Comparison of ENCODE assay signal across 8 cellular contexts in genomic region chr19:44401108-44401786, GRCh38. TPM values are rescaled to one million over a fixed set of nuclear protein-coding genes. Genes with fewer than 3 reads are reported as not detected.
DNase-seq lines count a peak whose midpoint lies in the region; ATAC-seq, FAIRE-seq and TF ChIP-seq lines count a peak whose summit lies in the region.

Gene ZNF285 (minus strand): TSS chr19:44401608. CDS start chr19:44397213, 4,395 bp downstream.

- TF ChIP-seq POLR2A in K562 (conservative IDR thresholded peaks at IDR 0.05) (no peak), gastrocnemius medialis (IDR thresholded peaks at IDR 0.05) (no peak)

- H3K36me3 ChIP-seq in K562 (ENCODE audit: control insufficient read depth, insufficient read depth, low read length) (no peaks in the 10 kb centered on the region), iPS DF 6.9 (ENCODE audit: control insufficient read depth, insufficient read depth, low read length) (no peaks in the 10 kb centered on the region), gastrocnemius medialis (peaks cover 0 to 8% of the 10 kb centered on the region in 2 donors)

- peak; percentile 96 for DNase-seq in SK-N-DZ (ENCODE audit: low spot score)
- DNase-seq in K562 (ENCODE audit: extremely low read depth in 1 of 4, low spot score in 3 of 4), result peak; percentile 87 to 91 (median 87)
- peak; percentile 93 for DNase-seq in iPS DF 6.9 (ENCODE audit: low read depth, low spot score)
- peak; percentile 74 to 85 for DNase-seq in gastrocnemius medialis
- DNase-seq in kidney glomerular epithelial cell (lab: John Stamatoyannopoulos, UW), result no peak
- no peak for DNase-seq in DMS79 (lab: John Stamatoyannopoulos, UW)
- DNase-seq in HUDEP-2 (lab: John Stamatoyannopoulos, UW; ENCODE audit: unreplicated experiment in 76 of 76), result no peak

- POLR2A ChIA-PET in K562 (lab: Yijun Ruan, JAX), result no interaction called here

- in situ Hi-C loops in K562 (cut with MboI), result no loop called here
- in situ Hi-C loops in gastrocnemius medialis (cut with MboI; ENCODE audit: low sequenced_read_pairs in 4 of 4), result no loop called here

- peak within 1 kb of the TSS; percentile 37 for H3K4me3 ChIP-seq in K562
- peak within 1 kb of the TSS; percentile 49; the same call in 1 of the 2 replicates for H3K4me3 ChIP-seq in iPS DF 6.9 (ENCODE audit: low read length)
- peak within 1 kb of the TSS; percentile 62 to 88 (median 65) for H3K4me3 ChIP-seq in gastrocnemius medialis

- H2AFZ ChIP-seq in K562 (ENCODE audit: low read depth, low read length), result peak within 1 kb of the TSS; percentile 90

- peak; percentile 29 for FAIRE-seq in K562 (lab: Jason Lieb, UNC)

- H3K9me3 ChIP-seq in K562 (replicated peaks; ENCODE audit: control insufficient read depth, insufficient read depth, low read depth, low read length) (no peaks in the 10 kb centered on the region), iPS DF 6.9 (ENCODE audit: control insufficient read depth, insufficient read depth, low read length) (no peaks in the 10 kb centered on the region), gastrocnemius medialis (peaks cover 0 to 9% (median 0%) of the 10 kb centered on the region in 3 donors)

- H3K27ac ChIP-seq in K562 (ENCODE audit: extremely low read depth, low read depth, low read length), result no peak within 1 kb of the TSS
- no peak within 1 kb of the TSS for H3K27ac ChIP-seq in iPS DF 6.9 (ENCODE audit: low read length)
- peak within 1 kb of the TSS in 1 of 4 donors; percentile 55 for H3K27ac ChIP-seq in gastrocnemius medialis

- H3K27me3 ChIP-seq in K562 (ENCODE audit: control insufficient read depth in 2 of 2, insufficient read depth in 2 of 2, low read length in 2 of 2) (no peaks in the 10 kb centered on the region), iPS DF 6.9 (ENCODE audit: control insufficient read depth, insufficient read depth, low read length) (no peaks in the 10 kb centered on the region), gastrocnemius medialis (peaks cover 0 to 8% (median 0%) of the 10 kb centered on the region in 3 donors)

- H3K4me1 ChIP-seq in K562 (replicated peaks in 1 of 2; ENCODE audit: control insufficient read depth in 2 of 2, insufficient read depth in 2 of 2, low read length in 2 of 2), result peaks cover 0 to 5% of the 10 kb centered on the region in 2 experiments; a peak in 1 of 5 replicates
- H3K4me1 ChIP-seq in iPS DF 6.9 (ENCODE audit: control insufficient read depth, insufficient read depth, low read length), result no peaks in the 10 kb centered on the region
- no peaks in the 10 kb centered on the region for H3K4me1 ChIP-seq in gastrocnemius medialis

- 4% methylated on average over 34 of the region's 38 CpGs for WGBS in K562 (ENCODE audit: insufficient coverage, low coverage, missing lambda C conversion rate)
- WGBS in iPS DF 6.9 (ENCODE audit: insufficient coverage, insufficient read length), result no CpG with 5 or more reads among the region's 38 CpGs

- H3K9me1 ChIP-seq in K562 (ENCODE audit: control insufficient read depth, insufficient read depth, low read length), result no peaks in the 10 kb centered on the region

- CTCF ChIA-PET in K562 (lab: Yijun Ruan, JAX; ENCODE audit: low intra/inter-chr PET ratio), result no interaction called here

- no TSS peak for BruUV-seq in K562 (replicated peaks; lab: Mats Ljungman, UMichigan)

- TF ChIP-seq RAD21 in K562 (CRISPR knock-in tag; conservative IDR thresholded peaks at IDR 0.05 in 1 of 2, IDR thresholded peaks at IDR 0.05 in 1 of 2), result no peak

- H4K20me1 ChIP-seq in K562 (replicated peaks; ENCODE audit: control insufficient read depth, insufficient read depth, low read length), result no peaks in the 10 kb centered on the region

- TF ChIP-seq CTCF in K562 (IDR thresholded peaks at IDR 0.05 in 2 of 3, conservative IDR thresholded peaks at IDR 0.05 in 1 of 3; ENCODE audit: insufficient read depth in 2 of 3, low read depth in 1 of 3, low read length in 3 of 3), result no peak
- no peak for TF ChIP-seq CTCF in gastrocnemius medialis (IDR thresholded peaks at IDR 0.05 in 4 of 5, conservative IDR thresholded peaks at IDR 0.05 in 1 of 5)

- peak within 1 kb of the TSS; percentile 82 for H3K4me2 ChIP-seq in K562 (ENCODE audit: insufficient read depth, low read length)

- H3K9ac ChIP-seq in K562 (ENCODE audit: insufficient read depth in 1 of 2, low read depth in 2 of 2, low read length in 2 of 2), result no peak within 1 kb of the TSS; a peak in 1 of 4 replicates

- intact Hi-C loops in K562 (cut with micrococcal nuclease) (no loop called here), gastrocnemius medialis (cut with DNase I; ENCODE audit: low total_unique reads) (loop anchor here (1.0 kb wide), 1 partner anchor 45 kb away; the partner anchor contains the start of gene ZNF112)

- H3K79me2 ChIP-seq in K562 (ENCODE audit: control insufficient read depth, insufficient read depth, low read length), result no peaks in the 10 kb centered on the region

- ATAC-seq in GM18517 (IDR thresholded peaks at IDR 0.05; ENCODE audit: unreplicated experiment) (peak; percentile 64), K562 (peak; percentile 100), gastrocnemius medialis (peak; percentile 93 to 100)

- no peak for TF ChIP-seq EP300 in K562 (IDR thresholded peaks at IDR 0.05; ENCODE audit: low read length)

TF ChIP-seq in K562, 482 proteins besides CTCF, POLR2A, EP300 and RAD21 (continues in another document):
- TF ChIP-seq MNT (conservative IDR thresholded peaks at IDR 0.05) (0 out of 4 replicates have a peak, but pooled peaks of 1 of the 2 experiments have one; percentile 42), GATAD2A (IDR thresholded peaks at IDR 0.05) (no peak), ZNF140 (CRISPR knock-in tag; IDR thresholded peaks at IDR 0.05) (no peak), ZNF280A (IDR thresholded peaks at IDR 0.05; ENCODE audit: low read depth, partially characterized antibody) (no peak), EGR1 (conservative IDR thresholded peaks at IDR 0.05) (0 out of 2 replicates have a peak, but pooled peaks have one; percentile 10), SIX5 (IDR thresholded peaks at IDR 0.05; ENCODE audit: borderline replicate concordance in 1 of 2, insufficient read depth in 1 of 2, low read depth in 1 of 2, low read length in 2 of 2) (peak in 1 of 2 experiments; percentile 43; a peak in 3 of 4 replicates), ZBTB2 (IDR thresholded peaks at IDR 0.05) (peak; percentile 92)

RNA-seq across cellular contexts. Expression of gene ZNF285, which starts in this region (rescaled TPM):
- polyA plus RNA-seq in SK-N-DZ (2014; cell fraction: cytosol; rRNA removed), result 7.2 and 11.9 TPM in 2 replicates
- 8.8 and 10.4 TPM in 2 replicates for polyA plus RNA-seq in SK-N-DZ (2014; cell fraction: nucleus; rRNA removed)
- total RNA-seq in K562 (2011; cell fraction: chromatin; rRNA removed; ENCODE audit: low replicate concordance), result 0.67 and 3.1 TPM in 2 replicates
- total RNA-seq in K562 (2011; cell fraction: nucleolus; rRNA removed), result 0.33 and 0.66 TPM in 2 replicates
- total RNA-seq in K562 (2011; cell fraction: nucleoplasm; rRNA removed), result 1.5 and 1.9 TPM in 2 replicates
- total RNA-seq in K562 (2014; rRNA removed), result 0.33 and 0.50 TPM in 2 replicates
- 0.73 and 1.1 TPM in 2 replicates for total RNA-seq in K562 (2014; rRNA removed; fragmentation: Illumina TruSeq; extraction: Trizol)
- total RNA-seq in K562 (2015; rRNA removed; fragmentation: Illumina TruSeq; extraction: Trizol), result 0.53 and 0.76 TPM in 2 replicates
- 0.65 and 1.1 TPM in 2 replicates for total RNA-seq in K562 (2021)
- 0.36 TPM in 1 of 2 replicates, not detected in the other for polyA plus RNA-seq in K562 (2011; rRNA removed)
- polyA plus RNA-seq in K562 (2011; cell fraction: cytosol; rRNA removed), result not detected in 2 replicates
- 0.38 TPM in 1 of 2 replicates, not detected in the other for polyA plus RNA-seq in K562 (2011; cell fraction: nucleus; rRNA removed)
- polyA plus RNA-seq in K562 (2012), result 0.42 and 0.69 TPM in 2 replicates
- 0.18 and 0.42 TPM in 2 replicates for polyA plus RNA-seq in K562 (2014; fragmentation: Illumina TruSeq; extraction: Trizol)
- polyA plus RNA-seq in K562 (2014; fragmentation: Nextera tagmentation; extraction: Ambion mirVana), result under 1 TPM; 0.14 to 0.67 TPM
- 0.20 and 0.38 TPM in 2 replicates for polyA plus RNA-seq in K562 (2014; rRNA removed)
- polyA minus RNA-seq in K562 (2011; rRNA and poly(A)+ RNA removed), result 0.42 TPM in 1 of 2 replicates, not detected in the other
- polyA minus RNA-seq in K562 (2011; cell fraction: cytosol; rRNA and poly(A)+ RNA removed), result not detected in 2 replicates
- 0.67 TPM in 1 of 2 replicates, not detected in the other for polyA minus RNA-seq in K562 (2011; cell fraction: nucleus; rRNA and poly(A)+ RNA removed)
- total RNA-seq in gastrocnemius medialis, result 1 to 10 TPM in 1 of 4 donors, under 1 TPM in 3; 0.61 to 1.0 (median 0.69) TPM

Comparison
In these comparisons a context has a peak if more than half of its experiments do, and no peak if none do; other contexts are left out.
1. DNase-seq: peak in SK-N-DZ (single experiment), K562 (4 of 4), iPS DF 6.9 (single experiment) and gastrocnemius medialis (2 of 2); none in kidney glomerular epithelial cell (single experiment), DMS79 (single experiment) and HUDEP-2 (0 of 76).
2. Peak in every context shown above with its lines, with median percentiles within 50 percentile points of each other: ATAC-seq and H3K4me3 ChIP-seq.